In genomic region chr10:74874649-74875048, GRCh38 we compare ENCODE assay signal across 15 cellular contexts. TPM values are rescaled to one million over a fixed set of nuclear protein-coding genes. Genes with fewer than 3 reads are reported as not detected.
DNase-seq lines count a peak whose midpoint lies in the region; ATAC-seq and TF ChIP-seq lines count a peak whose summit lies in the region.
"Had no signal": no experiment of that assay in that cellular context is flagged by ENCODE, and none has a peak within 500 bp of the region (broad histone marks: within the 10 kb centered on the region; RNA-seq: fewer than 3 reads in every experiment).

No MANE protein-coding gene starts in this region.

- H3K9ac ChIP-seq in BLaER1 = no peak overlapping the region

- peak overlapping the region; percentile 56 for H3K4me2 ChIP-seq in BLaER1
- H3K4me2 ChIP-seq in GM23338 = no peak overlapping the region

- no peak for DNase-seq in GM23338 (ENCODE audit: low spot score)
- DNase-seq in WTC11 (ENCODE audit: low spot score) = no peak
- DNase-seq in progenitor cell of endocrine pancreas (ENCODE audit: low spot score, unreplicated experiment) = no peak
- DNase-seq in CD8-positive, alpha-beta memory T cell = no peak
- DNase-seq in NCI-H2081 (lab: John Stamatoyannopoulos, UW) = no peak
- DNase-seq: CD4-positive, alpha-beta T cell; DMS79; HFFc6; KBM-7 had no signal

- H3K27ac Mint-ChIP-seq in GM23338 (no peak overlapping the region; the same call in 1 of the 2 replicates), WTC11 (peak overlapping the region; percentile 46; the same call in 1 of the 2 replicates), progenitor cell of endocrine pancreas (no peak overlapping the region)
- H3K27ac Mint-ChIP-seq in CD8-positive, alpha-beta memory T cell = no peak overlapping the region

- H3K27me3 Mint-ChIP-seq in GM23338 (ENCODE audit: insufficient read depth, low read depth, poor library complexity) (peaks cover 3% of the 10 kb centered on the region), WTC11 (ENCODE audit: low read depth) (no peaks in the 10 kb centered on the region), progenitor cell of endocrine pancreas (peaks cover 3% of the 10 kb centered on the region)
- no peaks in the 10 kb centered on the region for H3K27me3 Mint-ChIP-seq in CD8-positive, alpha-beta memory T cell
- H3K27me3 Mint-ChIP-seq: CD4-positive, alpha-beta T cell had no signal

- H3K79me2 ChIP-seq in GM23338 (replicated peaks; ENCODE audit: insufficient read depth) = peaks cover 87% of the 10 kb centered on the region

- H3K4me3 ChIP-seq in BLaER1 (no peak overlapping the region), GM23338 (no peak overlapping the region)
- no peak overlapping the region for H3K4me3 ChIP-seq in CD8-positive, alpha-beta memory T cell (ENCODE audit: low read length)
- H3K4me3 ChIP-seq: A549, GM12878, HAP-1 had no signal

- H3K36me3 Mint-ChIP-seq in GM23338 (ENCODE audit: low read depth) = no peaks in the 10 kb centered on the region
- no peaks in the 10 kb centered on the region for H3K36me3 Mint-ChIP-seq in WTC11
- no peaks in the 10 kb centered on the region for H3K36me3 Mint-ChIP-seq in progenitor cell of endocrine pancreas (ENCODE audit: insufficient read depth)
- peaks cover 0 to 5% (median 2%) of the 10 kb centered on the region in 3 donors for H3K36me3 Mint-ChIP-seq in CD8-positive, alpha-beta memory T cell

- H3K4me1 Mint-ChIP-seq in GM23338 = peaks cover 14% of the 10 kb centered on the region
- peaks cover 15% of the 10 kb centered on the region for H3K4me1 Mint-ChIP-seq in WTC11
- peaks cover 17% of the 10 kb centered on the region for H3K4me1 Mint-ChIP-seq in progenitor cell of endocrine pancreas (ENCODE audit: low read depth)
- peaks cover 41 to 76% (median 52%) of the 10 kb centered on the region in 3 donors for H3K4me1 Mint-ChIP-seq in CD8-positive, alpha-beta memory T cell

- H3K27me3 ChIP-seq in BLaER1 = no peaks in the 10 kb centered on the region
- H3K27me3 ChIP-seq in GM23338 (ENCODE audit: insufficient read depth) = no peaks in the 10 kb centered on the region
- H3K27me3 ChIP-seq in CD8-positive, alpha-beta memory T cell (ENCODE audit: insufficient read depth, low read length, poor library complexity, severe bottlenecking) = no peaks in the 10 kb centered on the region

- POLR2A ChIA-PET in WTC11 (lab: Charles Lee) = interaction anchor here (0.7 kb wide), 1 partner anchor 187 kb away, joined by 4 read pairs; no protein-coding TSS in a partner anchor
- POLR2A ChIA-PET in CD8-positive, alpha-beta memory T cell (lab: Charles Lee) = interaction anchor here (0.5 kb wide), 1 partner anchor 181 kb away, joined by 3 read pairs; no protein-coding TSS in a partner anchor

- H3K4me1 ChIP-seq in BLaER1 = peaks cover 61% of the 10 kb centered on the region
- peaks cover 6% of the 10 kb centered on the region for H3K4me1 ChIP-seq in GM23338 (ENCODE audit: insufficient read depth)
- H3K4me1 ChIP-seq in CD8-positive, alpha-beta memory T cell (ENCODE audit: insufficient read depth, low read length) = no peaks in the 10 kb centered on the region

- no peak overlapping the region for H3K4me3 Mint-ChIP-seq in GM23338
- H3K4me3 Mint-ChIP-seq in WTC11 = no peak overlapping the region
- no peak overlapping the region for H3K4me3 Mint-ChIP-seq in progenitor cell of endocrine pancreas (ENCODE audit: low read depth)
- H3K4me3 Mint-ChIP-seq in CD8-positive, alpha-beta memory T cell = no peak overlapping the region
- H3K4me3 Mint-ChIP-seq: CD4-positive, alpha-beta T cell; HFFc6 had no signal

- peaks cover 18% of the 10 kb centered on the region for H3K36me3 ChIP-seq in BLaER1
- H3K36me3 ChIP-seq in GM23338 (ENCODE audit: insufficient read depth) = no peaks in the 10 kb centered on the region
- no peaks in the 10 kb centered on the region for H3K36me3 ChIP-seq in CD8-positive, alpha-beta memory T cell (ENCODE audit: insufficient read depth, low read length)
- H3K36me3 ChIP-seq: HAP-1 had no signal

- H3F3A ChIP-seq in GM23338 (replicated peaks; ENCODE audit: low read depth) = no peaks in the 10 kb centered on the region

- H3K9me3 ChIP-seq in BLaER1 = no peaks in the 10 kb centered on the region
- no peaks in the 10 kb centered on the region for H3K9me3 ChIP-seq in CD8-positive, alpha-beta memory T cell (ENCODE audit: low read length)
- H3K9me3 ChIP-seq: A549, HAP-1 had no signal

- CTCF ChIA-PET in WTC11 (lab: Charles Lee) = interaction anchor here (0.7 kb wide), 1 partner anchor 15 kb away, joined by 4 read pairs; no protein-coding TSS in a partner anchor
- CTCF ChIA-PET in CD8-positive, alpha-beta memory T cell (lab: Charles Lee) = interaction anchor here (1.1 kb wide), 1 partner anchor 19 kb away, joined by 4 read pairs; no protein-coding TSS in a partner anchor

- H3K9me2 ChIP-seq in GM23338 (ENCODE audit: insufficient read depth) = no peaks in the 10 kb centered on the region

- ATAC-seq in GM23338 (no peak), WTC11 (no peak), GM19035 (IDR thresholded peaks at IDR 0.05; ENCODE audit: unreplicated experiment) (no peak)
- ATAC-seq: GM12878 had no signal

- TF ChIP-seq CTCF in GM23338 (conservative IDR thresholded peaks at IDR 0.05; ENCODE audit: low read depth in 2 of 2) (no peak), WTC11 (IDR thresholded peaks at IDR 0.05) (no peak), progenitor cell of endocrine pancreas (IDR thresholded peaks at IDR 0.05; ENCODE audit: unreplicated experiment) (no peak)

- no peaks in the 10 kb centered on the region for H3K9me3 Mint-ChIP-seq in GM23338
- H3K9me3 Mint-ChIP-seq in WTC11 = no peaks in the 10 kb centered on the region
- H3K9me3 Mint-ChIP-seq in progenitor cell of endocrine pancreas (ENCODE audit: low read depth) = no peaks in the 10 kb centered on the region
- no peaks in the 10 kb centered on the region for H3K9me3 Mint-ChIP-seq in CD8-positive, alpha-beta memory T cell
- H3K9me3 Mint-ChIP-seq: CD4-positive, alpha-beta T cell; HFFc6 had no signal

- no peak overlapping the region for H2AFZ ChIP-seq in GM23338

- H3K27ac ChIP-seq in BLaER1 (no peak overlapping the region), GM23338 (ENCODE audit: low read depth) (peak overlapping the region; percentile 32; the same call in 1 of the 2 replicates)
- H3K27ac ChIP-seq in CD8-positive, alpha-beta memory T cell (ENCODE audit: low read depth, low read length) = no peak overlapping the region
- H3K27ac ChIP-seq: A549, HL-60 had no signal

- H4K20me1 ChIP-seq in BLaER1 (peaks cover 74% of the 10 kb centered on the region), GM23338 (replicated peaks; ENCODE audit: insufficient read depth) (peaks cover 7% of the 10 kb centered on the region; the same call in 1 of the 2 replicates)

TF ChIP-seq in GM23338, 12 proteins besides CTCF, POLR2A, EP300 and RAD21 (continues in another document):
- no peak for TF ChIP-seq ZNF114 (CRISPR knock-in tag; IDR thresholded peaks at IDR 0.05)
- TF ChIP-seq CREB1 (CRISPR knock-in tag; IDR thresholded peaks at IDR 0.05; ENCODE audit: low read depth) = no peak

TF ChIP-seq in WTC11, 78 proteins besides CTCF, POLR2A, EP300 and RAD21 (continues in another document):
- TF ChIP-seq ZNF671 (CRISPR knock-in tag; IDR thresholded peaks at IDR 0.05) = no peak
- TF ChIP-seq, protein P1, sequence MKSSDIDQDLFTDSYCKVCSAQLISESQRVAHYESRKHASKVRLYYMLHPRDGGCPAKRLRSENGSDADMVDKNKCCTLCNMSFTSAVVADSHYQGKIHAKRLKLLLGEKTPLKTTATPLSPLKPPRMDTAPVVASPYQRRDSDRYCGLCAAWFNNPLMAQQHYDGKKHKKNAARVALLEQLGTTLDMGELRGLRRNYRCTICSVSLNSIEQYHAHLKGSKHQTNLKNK (CRISPR knock-in tag; IDR thresholded peaks at IDR 0.05) = no peak
- TF ChIP-seq FOXP1 (CRISPR knock-in tag; IDR thresholded peaks at IDR 0.05; ENCODE audit: borderline replicate concordance) = no peak
- no peak for TF ChIP-seq ESRRA (CRISPR knock-in tag; IDR thresholded peaks at IDR 0.05; ENCODE audit: borderline replicate concordance)
- no peak for TF ChIP-seq ERG (CRISPR knock-in tag; IDR thresholded peaks at IDR 0.05)
- TF ChIP-seq, protein P2, sequence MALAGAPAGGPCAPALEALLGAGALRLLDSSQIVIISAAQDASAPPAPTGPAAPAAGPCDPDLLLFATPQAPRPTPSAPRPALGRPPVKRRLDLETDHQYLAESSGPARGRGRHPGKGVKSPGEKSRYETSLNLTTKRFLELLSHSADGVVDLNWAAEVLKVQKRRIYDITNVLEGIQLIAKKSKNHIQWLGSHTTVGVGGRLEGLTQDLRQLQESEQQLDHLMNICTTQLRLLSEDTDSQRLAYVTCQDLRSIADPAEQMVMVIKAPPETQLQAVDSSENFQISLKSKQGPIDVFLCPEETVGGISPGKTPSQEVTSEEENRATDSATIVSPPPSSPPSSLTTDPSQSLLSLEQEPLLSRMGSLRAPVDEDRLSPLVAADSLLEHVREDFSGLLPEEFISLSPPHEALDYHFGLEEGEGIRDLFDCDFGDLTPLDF (CRISPR knock-in tag; IDR thresholded peaks at IDR 0.05) = no peak
- TF ChIP-seq NFYB (CRISPR knock-in tag; conservative IDR thresholded peaks at IDR 0.05; ENCODE audit: low read depth) = no peak
- no peak for TF ChIP-seq ETV6 (CRISPR knock-in tag; IDR thresholded peaks at IDR 0.05)
- TF ChIP-seq IRF2 (CRISPR knock-in tag; IDR thresholded peaks at IDR 0.05; ENCODE audit: borderline replicate concordance, low read depth) = no peak

RNA-seq across cellular contexts. Expression of gene KAT6B, which starts 48.2 kb away (rescaled TPM):
- 27.0 and 31.4 TPM in 2 replicates for total RNA-seq in GM23338 (2014; rRNA removed; shearing (Covaris generic))
- polyA plus RNA-seq in GM23338 (2016; fragmentation: Nextera tagmentation; extraction: Ambion mirVana) = 15.4 and 21.3 TPM in 2 replicates
- total RNA-seq in WTC11 (2021) = 18.5 to 24.2 TPM (median 19.8 TPM) in 3 replicates
- total RNA-seq in progenitor cell of endocrine pancreas = 75.4 and 76.9 TPM in 2 replicates
- 10 to 100 TPM; 21.8 to 23.6 TPM for total RNA-seq in CD8-positive, alpha-beta memory T cell
- polyA plus RNA-seq in CD8-positive, alpha-beta memory T cell = 32.8 TPM
